In genomic region chr3:74091204-74091603, GRCh38 we compare ENCODE assay signal across 16 cellular contexts.
"Had no signal": no experiment of that assay in that cellular context is flagged by ENCODE, and none has a peak within 500 bp of the region (broad histone marks: within the 10 kb centered on the region; RNA-seq: fewer than 3 reads in every experiment).

No MANE protein-coding gene starts in this region.

- H3K4me2 ChIP-seq: SK-N-SH had no signal

- H3K27me3 ChIP-seq: MG63 had no signal

- H3K27ac ChIP-seq: HL-60, RWPE1 had no signal

- H3K9ac ChIP-seq: SK-N-SH had no signal

- DNase-seq: Karpas-422, KBM-7, MG63, NCI-H2029 treated with DMSO at 0.1 percent for 48 hours, NCI-H2171 treated with DMSO at 0.1 percent for 48 hours, NCI-H2227 treated with DMSO at 0.1 percent for 48 hours, NCI-H524, NCI-H526 treated with DMSO at 0.1 percent for 48 hours, PC-3, SHP77, SK-N-SH, SW 1271, T-cell had no signal

- H3K4me3 ChIP-seq: MG63 had no signal

- H3K36me3 ChIP-seq: MG63 had no signal

- ATAC-seq: Panc1, PC-3, T-cell had no signal
